ENCODE assay signal across 8 cellular contexts in the genomic region with DNA sequence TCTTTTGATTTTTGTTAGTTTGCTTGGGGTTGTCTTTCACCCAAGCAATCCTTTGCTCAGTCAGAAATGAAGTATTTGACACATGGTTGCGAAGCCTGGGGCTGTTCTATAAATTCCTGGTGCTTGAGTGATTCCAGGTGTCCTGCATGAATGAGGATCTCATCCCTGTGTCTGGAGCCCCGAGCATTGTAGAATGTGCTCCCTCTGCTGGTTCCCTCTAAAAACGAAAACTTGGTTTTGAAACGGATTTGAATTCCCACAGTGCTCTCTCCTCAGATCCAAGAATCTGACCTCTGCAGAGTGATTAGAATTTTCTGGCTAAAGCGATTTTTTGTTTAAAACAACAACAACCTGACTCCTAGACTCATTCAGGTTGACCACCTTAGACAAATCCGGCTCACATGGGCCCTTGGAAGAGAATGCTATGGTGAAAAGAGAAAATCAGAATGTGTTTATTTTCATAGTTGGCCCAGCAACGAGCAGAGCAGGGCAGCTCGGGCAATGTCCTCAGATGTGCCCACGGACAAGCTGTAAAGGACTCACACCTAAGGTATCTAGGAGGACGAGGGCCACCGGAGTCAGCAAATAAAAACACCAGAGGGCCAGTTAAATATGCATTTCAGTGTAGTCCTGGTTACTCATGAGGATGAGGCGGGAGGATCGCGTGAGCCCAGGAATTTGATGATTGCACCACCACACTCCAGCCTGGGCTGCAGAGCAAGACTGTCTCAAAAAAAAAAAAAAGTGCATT. TPM values are rescaled to one million over a fixed set of nuclear protein-coding genes. Genes with fewer than 3 reads are reported as not detected.
DNase-seq lines count a peak whose midpoint lies in the region; ATAC-seq and TF ChIP-seq lines count a peak whose summit lies in the region.

No MANE protein-coding gene starts in this region.

- intact Hi-C loops in right cardiac atrium (cut with DNase I) = no loop called here

- peaks cover 3% of the 10 kb centered on the region for H3K27me3 ChIP-seq in right cardiac atrium (ENCODE audit: control insufficient read depth, insufficient read depth)

- H3K36me3 Mint-ChIP-seq in activated naive CD8-positive, alpha-beta T cell treated with anti-CD3 and anti-CD28 coated beads, Interleukin-2, amount 10 ng/mL, durations not matched to agents 7 days and 5 days = no peaks in the 10 kb centered on the region

- H3K27ac Mint-ChIP-seq in activated naive CD8-positive, alpha-beta T cell treated with anti-CD3 and anti-CD28 coated beads, Interleukin-2, amount 10 ng/mL, durations not matched to agents 7 days and 5 days = no peak overlapping the region

- H3K4me3 ChIP-seq in AG09309 (ENCODE audit: control insufficient read depth, low read depth, low read length) (peak overlapping the region; percentile 25), right cardiac atrium (ENCODE audit: low read length) (peak overlapping the region; percentile 18)

- H3K27ac ChIP-seq in right cardiac atrium (ENCODE audit: low read length) = no peak overlapping the region

- H3K9me3 ChIP-seq in right cardiac atrium (ENCODE audit: control insufficient read depth, low read length) = no peaks in the 10 kb centered on the region

- H3K4me1 Mint-ChIP-seq in activated naive CD8-positive, alpha-beta T cell treated with anti-CD3 and anti-CD28 coated beads, Interleukin-2, amount 10 ng/mL, durations not matched to agents 7 days and 5 days = peaks cover 10% of the 10 kb centered on the region

- TF ChIP-seq CTCF in AG09309 (IDR thresholded peaks at IDR 0.05; ENCODE audit: control insufficient read depth, insufficient read depth, low read depth, low read length, missing control alignments) (peak; percentile 83), GM10248 (IDR thresholded peaks at IDR 0.05; ENCODE audit: control extremely low read depth, extremely low read depth, low read depth, missing control alignments) (peak; percentile 53)

- no peaks in the 10 kb centered on the region for H3K9me3 Mint-ChIP-seq in activated naive CD8-positive, alpha-beta T cell treated with anti-CD3 and anti-CD28 coated beads, Interleukin-2, amount 10 ng/mL, durations not matched to agents 7 days and 5 days

- H3K4me1 ChIP-seq in right cardiac atrium (ENCODE audit: control insufficient read depth, insufficient read depth, low read length) = no peaks in the 10 kb centered on the region

- H3K27me3 Mint-ChIP-seq in activated naive CD8-positive, alpha-beta T cell treated with anti-CD3 and anti-CD28 coated beads, Interleukin-2, amount 10 ng/mL, durations not matched to agents 7 days and 5 days = peaks cover 6% of the 10 kb centered on the region

- peak; percentile 86 for DNase-seq in AG09309 (ENCODE audit: low read depth)
- peak; percentile 54 for DNase-seq in GM10248 (ENCODE audit: extremely low spot score)
- DNase-seq in NCI-H1930 (lab: John Stamatoyannopoulos, UW) = peak; percentile 55 to 69
- DNase-seq in activated naive CD8-positive, alpha-beta T cell treated with anti-CD3 and anti-CD28 coated beads, Interleukin-2, amount 10 ng/mL, durations not matched to agents 7 days and 5 days = no peak
- DNase-seq in right cardiac atrium = no peak
- DNase-seq in renal cortical epithelial cell (ENCODE audit: low read depth) = peak; percentile 91

- WGBS in right cardiac atrium = 21% methylated on average over 14 of the region's 14 CpGs

- H3K4me3 Mint-ChIP-seq in activated naive CD8-positive, alpha-beta T cell treated with anti-CD3 and anti-CD28 coated beads, Interleukin-2, amount 10 ng/mL, durations not matched to agents 7 days and 5 days = no peak overlapping the region

- ATAC-seq in activated naive CD8-positive, alpha-beta T cell treated with anti-CD3 and anti-CD28 coated beads, Interleukin-2, amount 10 ng/mL, durations not matched to agents 7 days and 5 days (ENCODE audit: low read depth) = peak; percentile 36
- peak; percentile 77 to 84 for ATAC-seq in right cardiac atrium
- no peak for ATAC-seq in HG03439 (IDR thresholded peaks at IDR 0.05; ENCODE audit: unreplicated experiment)
- no peak for ATAC-seq in GM21723 (IDR thresholded peaks at IDR 0.05; ENCODE audit: unreplicated experiment)

- POLR2A ChIA-PET in GM10248 (lab: Yijun Ruan, JAX) = no interaction called here
- POLR2A ChIA-PET in activated naive CD8-positive, alpha-beta T cell treated with anti-CD3 and anti-CD28 coated beads, Interleukin-2, amount 10 ng/mL, durations not matched to agents 7 days and 5 days (lab: Charles Lee) = no interaction called here

- CTCF ChIA-PET in GM10248 (lab: Yijun Ruan, JAX) = interaction anchor here (0.6 to 3.0 kb wide), 16 partner anchors 11 to 650 kb away, joined by 3 to 23 read pairs (median 4); no protein-coding TSS in a partner anchor

RNA-seq across cellular contexts. Expression of a gene that starts 8.7 kb away (rescaled TPM):
- not detected for total RNA-seq in activated naive CD8-positive, alpha-beta T cell treated with anti-CD3 and anti-CD28 coated beads, Interleukin-2, amount 10 ng/mL, durations not matched to agents 7 days and 5 days
- total RNA-seq in right cardiac atrium = not detected
- polyA plus RNA-seq in right cardiac atrium = not detected
- total RNA-seq in renal cortical epithelial cell = not detected in 2 replicates

Comparison
In these comparisons a context has a peak if more than half of its experiments do, and no peak if none do; other contexts are left out.
1. DNase-seq: peak in AG09309 (single experiment), GM10248 (single experiment), NCI-H1930 (2 of 2) and renal cortical epithelial cell (single experiment); none in activated naive CD8-positive, alpha-beta T cell treated with anti-CD3 and anti-CD28 coated beads, Interleukin-2, amount 10 ng/mL, durations not matched to agents 7 days and 5 days (single experiment) and right cardiac atrium (0 of 3).
2. ATAC-seq: peak in activated naive CD8-positive, alpha-beta T cell treated with anti-CD3 and anti-CD28 coated beads, Interleukin-2, amount 10 ng/mL, durations not matched to agents 7 days and 5 days (single experiment) and right cardiac atrium (2 of 2); none in HG03439 (single experiment) and GM21723 (single experiment).